In the genomic region with DNA sequence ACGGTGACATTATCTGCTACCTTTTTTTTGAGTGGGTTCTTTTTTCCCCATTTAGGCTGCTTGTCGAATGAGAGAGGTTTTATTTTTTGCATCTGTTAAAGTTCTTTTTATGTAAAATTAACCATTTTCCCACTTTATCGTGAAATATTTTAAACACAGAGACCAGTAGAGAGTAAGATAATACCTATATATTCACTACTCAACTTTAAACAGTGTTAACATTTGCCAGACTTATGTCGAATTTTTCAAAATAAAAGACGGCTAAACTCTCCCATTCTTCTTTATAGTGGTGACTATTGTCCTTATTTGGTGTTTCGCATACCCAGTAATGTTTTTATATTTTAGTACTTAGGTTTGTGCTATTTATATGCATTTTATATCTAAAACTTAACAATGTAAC, we compare ENCODE assay signal across 9 cellular contexts. TPM values are rescaled to one million over a fixed set of nuclear protein-coding genes. Genes with fewer than 3 reads are reported as not detected.
A peak's percentile ranks its signal among the peaks of the same experiment; 100 is the strongest.
DNase-seq lines count a peak whose midpoint lies in the region; ATAC-seq, FAIRE-seq and TF ChIP-seq lines count a peak whose summit lies in the region.
"Had no signal": no experiment of that assay in that cellular context is flagged by ENCODE, and none has a peak within 500 bp of the region (broad histone marks: within the 10 kb centered on the region; RNA-seq: fewer than 3 reads in every experiment).

No MANE protein-coding gene starts in this region.

- H3K4me1 ChIP-seq in keratinocyte (ENCODE audit: control insufficient read depth, extremely low read depth, insufficient read depth, low read length) (peaks cover 22% of the 10 kb centered on the region), testis (peaks cover 16% of the 10 kb centered on the region)

- no peak overlapping the region for H2AFZ ChIP-seq in keratinocyte (ENCODE audit: control insufficient read depth, low read length)

- no peaks in the 10 kb centered on the region for H3K27me3 Mint-ChIP-seq in activated CD4-positive, alpha-beta T cell treated with anti-CD3 and anti-CD28 coated beads, Interleukin-2, amount 10 ng/mL, durations not matched to agents 7 days and 5 days
- no peaks in the 10 kb centered on the region for H3K27me3 Mint-ChIP-seq in activated naive CD8-positive, alpha-beta T cell

- no peak for ATAC-seq in GM21717 (IDR thresholded peaks at IDR 0.05; ENCODE audit: unreplicated experiment)
- no peak for ATAC-seq in GM19463 (IDR thresholded peaks at IDR 0.05; ENCODE audit: unreplicated experiment)

- H3K36me3 Mint-ChIP-seq in activated CD4-positive, alpha-beta T cell treated with anti-CD3 and anti-CD28 coated beads, Interleukin-2, amount 10 ng/mL, durations not matched to agents 7 days and 5 days (ENCODE audit: low read depth), result peaks cover 27% of the 10 kb centered on the region
- H3K36me3 Mint-ChIP-seq in activated naive CD8-positive, alpha-beta T cell, result peaks cover 9% of the 10 kb centered on the region

- H4K20me1 ChIP-seq in keratinocyte (ENCODE audit: control insufficient read depth, extremely low read depth, insufficient read depth, low read length), result no peaks in the 10 kb centered on the region

- dilution Hi-C loops in keratinocyte (cut with MboI; ENCODE audit: extremely low pct_ligation_motif_present, low sequenced_read_pairs), result no loop called here

- 24 to 28% methylated on average over 6 of the region's 6 CpGs for WGBS in testis, 2 donors

- H3K4me1 Mint-ChIP-seq in activated CD4-positive, alpha-beta T cell treated with anti-CD3 and anti-CD28 coated beads, Interleukin-2, amount 10 ng/mL, durations not matched to agents 7 days and 5 days, result peaks cover 43% of the 10 kb centered on the region
- H3K4me1 Mint-ChIP-seq in activated naive CD8-positive, alpha-beta T cell (ENCODE audit: low read depth), result peaks cover 54% of the 10 kb centered on the region

- CTCF ChIA-PET in activated CD4-positive, alpha-beta T cell treated with anti-CD3 and anti-CD28 coated beads, Interleukin-2, amount 10 ng/mL, durations not matched to agents 7 days and 5 days (lab: Charles Lee), result no interaction called here

- intact Hi-C loops in testis (cut with DNase I; ENCODE audit: low total_unique reads), result no loop called here

- peak overlapping the region; percentile 97 for H3K4me3 Mint-ChIP-seq in activated CD4-positive, alpha-beta T cell treated with anti-CD3 and anti-CD28 coated beads, Interleukin-2, amount 10 ng/mL, durations not matched to agents 7 days and 5 days
- peak overlapping the region; percentile 99 for H3K4me3 Mint-ChIP-seq in activated naive CD8-positive, alpha-beta T cell

- H3K4me2 ChIP-seq in keratinocyte (ENCODE audit: control insufficient read depth, extremely low read depth, insufficient read depth, low read depth, low read length), result peak overlapping the region; percentile 87

- peak overlapping the region; percentile 100 for H3K9ac ChIP-seq in keratinocyte (ENCODE audit: control insufficient read depth, extremely low read depth, insufficient read depth, low read length)

- peak overlapping the region; percentile 99 for H3K27ac ChIP-seq in keratinocyte (ENCODE audit: control insufficient read depth, insufficient read depth, low read length)
- peak overlapping the region in 1 of 2 donors; percentile 88 for H3K27ac ChIP-seq in testis

- H3K79me2 ChIP-seq in keratinocyte (ENCODE audit: control insufficient read depth, insufficient read depth, low read length), result peaks cover 60% of the 10 kb centered on the region

- peak overlapping the region; percentile 97 for H3K27ac Mint-ChIP-seq in activated CD4-positive, alpha-beta T cell treated with anti-CD3 and anti-CD28 coated beads, Interleukin-2, amount 10 ng/mL, durations not matched to agents 7 days and 5 days
- peak overlapping the region; percentile 100 for H3K27ac Mint-ChIP-seq in activated naive CD8-positive, alpha-beta T cell

- H3K36me3 ChIP-seq in keratinocyte (ENCODE audit: control insufficient read depth in 2 of 2, extremely low read depth in 1 of 2, insufficient read depth in 2 of 2, low read length in 2 of 2), result peaks cover 4 to 5% of the 10 kb centered on the region in 2 experiments
- H3K36me3 ChIP-seq in testis (ENCODE audit: low read depth, missing control alignments), result no peaks in the 10 kb centered on the region

- H3K4me3 ChIP-seq in keratinocyte (ENCODE audit: control insufficient read depth in 2 of 3, extremely low read depth in 1 of 3, insufficient read depth in 2 of 3, low read depth in 1 of 3, low read length in 3 of 3), result peak overlapping the region; percentile 81 to 100 (median 97)
- H3K4me3 ChIP-seq in testis, result peak overlapping the region; percentile 85 to 88

- peaks cover 4% of the 10 kb centered on the region for H3K9me3 Mint-ChIP-seq in activated CD4-positive, alpha-beta T cell treated with anti-CD3 and anti-CD28 coated beads, Interleukin-2, amount 10 ng/mL, durations not matched to agents 7 days and 5 days
- H3K9me3 Mint-ChIP-seq in activated naive CD8-positive, alpha-beta T cell (ENCODE audit: low read depth), result no peaks in the 10 kb centered on the region

- H3K9me3 ChIP-seq in keratinocyte (ENCODE audit: control insufficient read depth, low read depth, low read length) (no peaks in the 10 kb centered on the region), testis (no peaks in the 10 kb centered on the region)

- POLR2A ChIA-PET in activated CD4-positive, alpha-beta T cell treated with anti-CD3 and anti-CD28 coated beads, Interleukin-2, amount 10 ng/mL, durations not matched to agents 7 days and 5 days (lab: Charles Lee), result no interaction called here

- no peak for TF ChIP-seq CTCF in keratinocyte (optimal IDR thresholded peaks at IDR 0.05 in 1 of 3, IDR thresholded peaks at IDR 0.05 in 1 of 3, conservative IDR thresholded peaks at IDR 0.05 in 1 of 3; ENCODE audit: extremely low read depth in 1 of 3, insufficient read depth in 2 of 3, low read length in 3 of 3)
- TF ChIP-seq CTCF in testis (IDR thresholded peaks at IDR 0.05), result no peak

- FAIRE-seq in keratinocyte (lab: Jason Lieb, UNC), result no peak

- H3K27me3 ChIP-seq in keratinocyte (ENCODE audit: control insufficient read depth, extremely low read depth, insufficient read depth, low read length), result no peaks in the 10 kb centered on the region
- H3K27me3 ChIP-seq in testis, result no peaks in the 10 kb centered on the region

- no peak for TF ChIP-seq POLR2A in testis (IDR thresholded peaks at IDR 0.05)

- no peaks in the 10 kb centered on the region for H3K9me1 ChIP-seq in keratinocyte (ENCODE audit: control insufficient read depth, extremely low read depth, insufficient read depth, low read length)

- DNase-seq in activated CD4-positive, alpha-beta T cell treated with anti-CD3 and anti-CD28 coated beads, Interleukin-2, amount 10 ng/mL, durations not matched to agents 7 days and 5 days, result no peak
- DNase-seq in activated CD4-positive, alpha-beta T cell treated with anti-CD3 and anti-CD28 coated beads, Interleukin-2, amount 50 U/mL, for 4 hours, result no peak
- DNase-seq in keratinocyte (ENCODE audit: low read depth, low spot score) (no peak), testis (no peak), SIG-M5 treated with dmso at 0.1 percent for 504 hours (lab: John Stamatoyannopoulos, UW; ENCODE audit: unreplicated experiment) (no peak)
- DNase-seq: stimulated activated naive CD4-positive, alpha-beta T cell had no signal

RNA-seq across cellular contexts. Expression of a gene that starts 0.7 kb away (rescaled TPM):
- 1 to 10 TPM; 5.7 to 8.8 TPM for total RNA-seq in activated CD4-positive, alpha-beta T cell treated with anti-CD3 and anti-CD28 coated beads, Interleukin-2, amount 10 ng/mL, durations not matched to agents 7 days and 5 days
- polyA plus RNA-seq in keratinocyte (3.3 to 4.8 TPM (median 4.8 TPM) in 3 replicates), testis (ENCODE audit: insufficient read depth, low read depth, low replicate concordance) (7.3 TPM)
- polyA plus RNA-seq in keratinocyte (2011; ENCODE audit: low read depth), result 5.6 TPM
- polyA plus RNA-seq in keratinocyte (2011; cell fraction: cytosol; rRNA removed), result 2.2 and 3.7 TPM in 2 replicates
- polyA plus RNA-seq in keratinocyte (2011; cell fraction: nucleus; rRNA removed), result 5.6 and 7.9 TPM in 2 replicates
- polyA plus RNA-seq in keratinocyte (2012; ENCODE audit: low replicate concordance), result 3.1 and 5.1 TPM in 2 replicates
- 3.0 to 5.0 TPM (median 4.3 TPM) in 3 replicates for polyA minus RNA-seq in keratinocyte
- 4.6 TPM for polyA minus RNA-seq in keratinocyte (2011; cell fraction: cytosol; rRNA and poly(A)+ RNA removed)
- 3.3 and 4.2 TPM in 2 replicates for polyA minus RNA-seq in keratinocyte (2011; cell fraction: nucleus; rRNA and poly(A)+ RNA removed)
- total RNA-seq in testis, result 10 to 100 TPM in 1 of 2 donors, 1 to 10 TPM in 1; 10.0 to 10.7 TPM

RNA-seq across cellular contexts. Expression of a gene that starts 1.3 kb away (rescaled TPM):
- 10 to 100 TPM; 14.3 to 14.5 TPM for total RNA-seq in activated CD4-positive, alpha-beta T cell treated with anti-CD3 and anti-CD28 coated beads, Interleukin-2, amount 10 ng/mL, durations not matched to agents 7 days and 5 days
- polyA plus RNA-seq in keratinocyte, result 23.0 to 38.5 TPM (median 35.9 TPM) in 3 replicates
- 67.1 TPM for polyA plus RNA-seq in keratinocyte (2011; ENCODE audit: low read depth)
- 12.2 and 21.4 TPM in 2 replicates for polyA plus RNA-seq in keratinocyte (2011; cell fraction: cytosol; rRNA removed)
- polyA plus RNA-seq in keratinocyte (2011; cell fraction: nucleus; rRNA removed), result 19.8 and 24.9 TPM in 2 replicates
- polyA plus RNA-seq in keratinocyte (2012; ENCODE audit: low replicate concordance), result 17.9 and 18.8 TPM in 2 replicates
- polyA minus RNA-seq in keratinocyte, result 14.7 to 50.2 TPM (median 36.6 TPM) in 3 replicates
- 12.3 TPM for polyA minus RNA-seq in keratinocyte (2011; cell fraction: cytosol; rRNA and poly(A)+ RNA removed)
- 32.1 and 41.7 TPM in 2 replicates for polyA minus RNA-seq in keratinocyte (2011; cell fraction: nucleus; rRNA and poly(A)+ RNA removed)
- 10 to 100 TPM; 39.0 to 44.3 TPM for total RNA-seq in testis
- polyA plus RNA-seq in testis (ENCODE audit: insufficient read depth, low read depth, low replicate concordance), result 34.6 TPM

RNA-seq across cellular contexts. Expression of a gene that starts 46.9 kb away (rescaled TPM):
- total RNA-seq in activated CD4-positive, alpha-beta T cell treated with anti-CD3 and anti-CD28 coated beads, Interleukin-2, amount 10 ng/mL, durations not matched to agents 7 days and 5 days, result 10 to 100 TPM; 11.6 to 11.7 TPM
- 4.0 to 7.0 TPM (median 4.7 TPM) in 3 replicates for polyA plus RNA-seq in keratinocyte
- 1.3 TPM for polyA plus RNA-seq in keratinocyte (2011; ENCODE audit: low read depth)
- polyA plus RNA-seq in keratinocyte (2011; cell fraction: cytosol; rRNA removed), result 2.7 and 3.5 TPM in 2 replicates
- 5.6 and 7.5 TPM in 2 replicates for polyA plus RNA-seq in keratinocyte (2011; cell fraction: nucleus; rRNA removed)
- polyA plus RNA-seq in keratinocyte (2012; ENCODE audit: low replicate concordance), result 1.7 and 4.2 TPM in 2 replicates
- polyA minus RNA-seq in keratinocyte, result 2.0 to 7.7 TPM (median 2.5 TPM) in 3 replicates
- polyA minus RNA-seq in keratinocyte (2011; cell fraction: cytosol; rRNA and poly(A)+ RNA removed), result 1.7 TPM
- 3.2 and 8.5 TPM in 2 replicates for polyA minus RNA-seq in keratinocyte (2011; cell fraction: nucleus; rRNA and poly(A)+ RNA removed)
- 10 to 100 TPM; 11.1 to 12.4 TPM for total RNA-seq in testis
- 9.4 TPM for polyA plus RNA-seq in testis (ENCODE audit: insufficient read depth, low read depth, low replicate concordance)
